ENCODE assay signal across 21 cellular contexts in genomic region chr17:34474706-34475105, GRCh38.
"Had no signal": no experiment of that assay in that cellular context is flagged by ENCODE, and none has a peak within 500 bp of the region (broad histone marks: within the 10 kb centered on the region; RNA-seq: fewer than 3 reads in every experiment).

No MANE protein-coding gene starts in this region.

- DNase-seq: activated B cell treated with CpG ODN at 0.5 μM for 24 hours; activated CD4-positive, alpha-beta memory T cell treated with anti-CD3 and anti-CD28 coated beads for 36 hours; activated CD4-positive, alpha-beta T cell treated with anti-CD3 and anti-CD28 coated beads for 4 hours; activated T-cell treated with anti-CD3 and anti-CD28 coated beads for 4 hours; dermis blood vessel endothelial cell; effector memory CD8-positive, alpha-beta T cell; foreskin fibroblast; midbrain; nephron progenitor cell; stomach; trophoblast cell had no signal

- H3K27ac Mint-ChIP-seq: activated B cell treated with CpG ODN at 0.5 μM for 24 hours; activated CD4-positive, alpha-beta memory T cell treated with anti-CD3 and anti-CD28 coated beads for 36 hours; activated naive CD8-positive, alpha-beta T cell; activated T-helper 1 cell treated with anti-CD3 and anti-CD28 coated beads, Interleukin-12 subunit alpha, Interleukin-12 subunit beta, Interleukin-2, Interleukin-4 antibody, amounts not matched to agents 30 ng/mL and 10 ng/mL and 1 ng/mL, durations not matched to agents 14 hours and 24 hours and 36 hours; effector memory CD8-positive, alpha-beta T cell; nephron progenitor cell had no signal

- H3K4me3 ChIP-seq: cardiac muscle cell, prostate gland, right atrium auricular region, skin epidermis, stomach, vagina had no signal

- ATAC-seq: effector memory CD8-positive, alpha-beta T cell; left lobe of liver had no signal

- H3K9me3 ChIP-seq: prostate gland, right atrium auricular region, stomach, vagina had no signal

- H3K36me3 ChIP-seq: cardiac muscle cell, prostate gland, right atrium auricular region, stomach, vagina had no signal

- H3K27me3 ChIP-seq: cardiac muscle cell, right atrium auricular region, vagina had no signal

- H3K4me3 Mint-ChIP-seq: activated B cell treated with CpG ODN at 0.5 μM for 24 hours; activated CD4-positive, alpha-beta memory T cell treated with anti-CD3 and anti-CD28 coated beads for 36 hours; activated naive CD8-positive, alpha-beta T cell; activated T-helper 1 cell treated with anti-CD3 and anti-CD28 coated beads, Interleukin-12 subunit alpha, Interleukin-12 subunit beta, Interleukin-2, Interleukin-4 antibody, amounts not matched to agents 30 ng/mL and 10 ng/mL and 1 ng/mL, durations not matched to agents 14 hours and 24 hours and 36 hours; effector memory CD8-positive, alpha-beta T cell; nephron progenitor cell had no signal

- H3K4me1 ChIP-seq: prostate gland, right atrium auricular region, stomach, vagina had no signal

- FAIRE-seq: keratinocyte had no signal

- H3K36me3 Mint-ChIP-seq: activated CD4-positive, alpha-beta memory T cell treated with anti-CD3 and anti-CD28 coated beads for 36 hours; activated naive CD8-positive, alpha-beta T cell had no signal

- H3K9me3 Mint-ChIP-seq: activated B cell treated with CpG ODN at 0.5 μM for 24 hours; activated CD4-positive, alpha-beta memory T cell treated with anti-CD3 and anti-CD28 coated beads for 36 hours; activated T-helper 1 cell treated with anti-CD3 and anti-CD28 coated beads, Interleukin-12 subunit alpha, Interleukin-12 subunit beta, Interleukin-2, Interleukin-4 antibody, amounts not matched to agents 30 ng/mL and 10 ng/mL and 1 ng/mL, durations not matched to agents 14 hours and 24 hours and 36 hours; effector memory CD8-positive, alpha-beta T cell; nephron progenitor cell had no signal

- H3K27ac ChIP-seq: cardiac muscle cell, epithelial cell of prostate, prostate gland, right atrium auricular region, skin epidermis, stomach, vagina had no signal

- H3K4me1 Mint-ChIP-seq: activated B cell treated with CpG ODN at 0.5 μM for 24 hours, nephron progenitor cell had no signal
